8 cellular contexts compared by ENCODE assay signal in genomic region chr1:1504777-1505365, GRCh38. TPM values are rescaled to one million over a fixed set of nuclear protein-coding genes. Genes with fewer than 3 reads are reported as not detected.
DNase-seq lines count a peak whose midpoint lies in the region; TF ChIP-seq lines count a peak whose summit lies in the region.
"Not testable (repeated sequence)": the region's sequence is repeated elsewhere in the genome, so short reads cannot be mapped to it uniquely, and the experiment has no call there.

No MANE protein-coding gene starts in this region.

- H3K9me3 ChIP-seq in skeletal muscle satellite cell (replicated peaks; ENCODE audit: low read length); uterus: not testable (repeated sequence)

- H3K27ac ChIP-seq in uterus = peak overlapping the region; percentile 75 to 84

- H3K9ac ChIP-seq in skeletal muscle satellite cell (ENCODE audit: low read depth, low read length) = peak overlapping the region; percentile 55

- peak; percentile 56 for DNase-seq in GM10266 (ENCODE audit: extremely low spot score)
- DNase-seq in NCI-H1417 treated with DMSO at 0.1 percent for 48 hours (lab: John Stamatoyannopoulos, UW) = peak; percentile 47
- peak; percentile 65 to 78 for DNase-seq in SHP77 (lab: John Stamatoyannopoulos, UW)
- peak; percentile 51 for DNase-seq in activated T-cell treated with anti-CD3 and anti-CD28 coated beads for 1 hour (ENCODE audit: low read depth)
- DNase-seq in ecto neural progenitor cell (ENCODE audit: low spot score) = peak; percentile 84
- DNase-seq in kidney glomerular epithelial cell (lab: John Stamatoyannopoulos, UW) = peak; percentile 59
- peak; percentile 74 for DNase-seq in uterus

- peak; percentile 66 for TF ChIP-seq CTCF in GM10266 (IDR thresholded peaks at IDR 0.05; ENCODE audit: control insufficient read depth, insufficient read depth, low read depth, missing control alignments)
- peak; percentile 45 to 69 (median 62) for TF ChIP-seq CTCF in uterus (IDR thresholded peaks at IDR 0.05)

- not testable (repeated sequence) for H3K4me3 ChIP-seq in skeletal muscle satellite cell (ENCODE audit: low read length); uterus

- H3K4me1 ChIP-seq in skeletal muscle satellite cell (ENCODE audit: control insufficient read depth, insufficient read depth, low read length); uterus: not testable (repeated sequence)

- H3K36me3 ChIP-seq in skeletal muscle satellite cell (ENCODE audit: insufficient read depth, low read length); uterus: not testable (repeated sequence)

- TF ChIP-seq POLR2A in uterus (IDR thresholded peaks at IDR 0.05) = not testable (repeated sequence)

- H3K27me3 ChIP-seq in skeletal muscle satellite cell (ENCODE audit: control insufficient read depth, insufficient read depth, low read length); uterus: not testable (repeated sequence)

- H3K4me2 ChIP-seq in skeletal muscle satellite cell (ENCODE audit: low read length) = peak overlapping the region; percentile 59

- intact Hi-C loops in uterus (cut with DNase I; ENCODE audit: low total_unique reads) = loop anchor here (10.0 kb wide), 1 partner anchor 120 kb away; no protein-coding TSS in a partner anchor

RNA-seq across cellular contexts. Expression of gene ATAD3A, which starts 7.1 kb away (rescaled TPM):
- total RNA-seq in skeletal muscle satellite cell (2012; rRNA removed) = 47.1 and 54.8 TPM in 2 replicates
- total RNA-seq in uterus = 10 to 100 TPM in 3 of 4 donors, 1 to 10 TPM in 1; 1.8 to 14.8 (median 11.7) TPM

RNA-seq across cellular contexts. Expression of gene ATAD3B, which starts 33.3 kb away (rescaled TPM):
- total RNA-seq in skeletal muscle satellite cell (2012; rRNA removed) = 34.9 and 40.3 TPM in 2 replicates
- total RNA-seq in uterus = 10 to 100 TPM in 3 of 4 donors, 1 to 10 TPM in 1; 2.1 to 20.5 (median 17.8) TPM

RNA-seq across cellular contexts. Expression of gene TMEM240, which starts 35.6 kb away (rescaled TPM):
- total RNA-seq in skeletal muscle satellite cell (2012; rRNA removed) = 0.51 and 2.8 TPM in 2 replicates
- 10 to 100 TPM in 1 of 4 donors, 1 to 10 TPM in 1, not detected in 2; 9.4 to 16.3 TPM for total RNA-seq in uterus

RNA-seq across cellular contexts. Expression of gene ATAD3C, which starts 55.4 kb away (rescaled TPM):
- not detected in 2 replicates for total RNA-seq in skeletal muscle satellite cell (2012; rRNA removed)
- 1 to 10 TPM in 2 of 4 donors, under 1 TPM in 1, not detected in 1; 0.77 to 3.8 (median 1.7) TPM for total RNA-seq in uterus
